Comparison of ENCODE assay signal across 23 cellular contexts in the genomic region with DNA sequence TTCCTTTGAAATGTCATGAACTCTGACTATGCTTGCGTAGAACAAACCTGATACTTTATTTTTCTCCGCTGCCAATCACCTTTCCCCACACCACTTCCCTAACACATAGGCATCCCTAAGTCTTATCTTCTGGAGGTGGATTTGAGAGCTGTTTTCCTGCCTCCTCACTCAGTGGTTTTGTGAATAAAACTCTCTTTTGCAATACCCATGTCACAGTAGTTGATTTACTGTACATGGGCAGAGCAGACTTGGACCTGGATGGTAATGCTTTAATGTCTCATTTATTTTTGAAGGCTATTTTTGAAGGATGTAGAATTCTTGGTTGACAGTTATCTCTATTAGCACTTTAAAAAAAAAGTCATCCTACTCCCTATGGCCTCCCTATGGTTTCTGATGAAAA.
"Had no signal": no experiment of that assay in that cellular context is flagged by ENCODE, and none has a peak within 500 bp of the region (broad histone marks: within the 10 kb centered on the region; RNA-seq: fewer than 3 reads in every experiment).

No MANE protein-coding gene starts in this region.

- ATAC-seq: effector memory CD8-positive, alpha-beta T cell; heart right ventricle; left cardiac atrium; left lung; naive thymus-derived CD4-positive, alpha-beta T cell; sciatic nerve; stimulated activated naive CD8-positive, alpha-beta T cell treated with anti-CD3 and anti-CD28 coated beads, Interleukin-15, amount 100 ng/mL, for 72 hours had no signal

- H3K4me1 Mint-ChIP-seq: naive thymus-derived CD4-positive, alpha-beta T cell; nephron; neural progenitor cell; stimulated activated naive CD8-positive, alpha-beta T cell treated with anti-CD3 and anti-CD28 coated beads, Interleukin-15, amount 100 ng/mL, for 72 hours had no signal

- H3K27me3 ChIP-seq: esophagus squamous epithelium, heart right ventricle, left lung, neural progenitor cell, right atrium auricular region, suprapubic skin, transverse colon, vagina had no signal

- H3K27me3 Mint-ChIP-seq: effector memory CD8-positive, alpha-beta T cell; naive thymus-derived CD4-positive, alpha-beta T cell; stimulated activated naive CD8-positive, alpha-beta T cell treated with anti-CD3 and anti-CD28 coated beads, Interleukin-15, amount 100 ng/mL, for 72 hours had no signal

- H3K27ac Mint-ChIP-seq: effector memory CD8-positive, alpha-beta T cell; nephron; neural progenitor cell; stimulated activated naive CD8-positive, alpha-beta T cell treated with anti-CD3 and anti-CD28 coated beads, Interleukin-15, amount 100 ng/mL, for 72 hours had no signal

- H3K27ac ChIP-seq: coronary artery, esophagus squamous epithelium, heart right ventricle, left lung, neural progenitor cell, prostate gland, right atrium auricular region, suprapubic skin, transverse colon, vagina had no signal

- H3K9me3 ChIP-seq: esophagus squamous epithelium, left lung, prostate gland, suprapubic skin, transverse colon, vagina had no signal

- H3K9me3 Mint-ChIP-seq: nephron, neural progenitor cell had no signal

- H3K4me1 ChIP-seq: esophagus squamous epithelium, heart right ventricle, left lung, neural progenitor cell, prostate gland, right atrium auricular region, suprapubic skin, transverse colon, vagina had no signal

- H3K4me3 Mint-ChIP-seq: effector memory CD8-positive, alpha-beta T cell; naive thymus-derived CD4-positive, alpha-beta T cell; nephron; neural progenitor cell; stimulated activated naive CD8-positive, alpha-beta T cell treated with anti-CD3 and anti-CD28 coated beads, Interleukin-15, amount 100 ng/mL, for 72 hours had no signal

- H3K4me3 ChIP-seq: coronary artery, esophagus squamous epithelium, heart right ventricle, left lung, neural progenitor cell, prostate gland, right atrium auricular region, suprapubic skin, transverse colon, vagina had no signal

- DNase-seq: effector memory CD8-positive, alpha-beta T cell; erythroblast; esophagus squamous epithelium; foreskin melanocyte; glutamatergic neuron; heart right ventricle; hippocampal formation; left cardiac atrium; left lung; mesenchymal stem cell; midbrain; naive thymus-derived CD4-positive, alpha-beta T cell; stimulated activated naive CD4-positive, alpha-beta T cell; stimulated activated naive CD8-positive, alpha-beta T cell treated with anti-CD3 and anti-CD28 coated beads, Interleukin-15, amount 100 ng/mL, for 72 hours; transverse colon had no signal

- H3K36me3 ChIP-seq: esophagus squamous epithelium, heart right ventricle, left lung, neural progenitor cell, prostate gland, right atrium auricular region, suprapubic skin, transverse colon, vagina had no signal

- H3K36me3 Mint-ChIP-seq: naive thymus-derived CD4-positive, alpha-beta T cell; neural progenitor cell had no signal
